15 cellular contexts compared by ENCODE assay signal in the genomic region with DNA sequence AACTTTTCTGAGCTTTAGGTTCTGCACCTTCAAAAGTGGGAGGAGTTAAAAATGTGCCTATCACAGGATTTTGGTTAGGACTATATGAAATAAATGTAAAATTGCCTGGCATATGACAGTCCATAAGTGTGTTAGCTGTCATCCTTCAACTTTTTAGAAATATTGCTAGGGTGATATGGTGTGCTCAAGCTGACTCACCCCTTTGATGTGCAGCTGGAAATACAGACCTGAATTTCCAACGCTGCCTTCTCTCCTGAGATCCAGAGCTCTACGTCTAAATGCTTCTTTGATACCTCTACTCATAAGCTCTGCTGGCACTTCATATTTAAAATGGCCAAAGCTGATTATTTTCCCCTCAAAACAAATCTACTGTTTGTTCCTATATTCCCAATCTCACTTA. TPM values are rescaled to one million over a fixed set of nuclear protein-coding genes. Genes with fewer than 3 reads are reported as not detected.
DNase-seq lines count a peak whose midpoint lies in the region; ATAC-seq and TF ChIP-seq lines count a peak whose summit lies in the region.
"Had no signal": no experiment of that assay in that cellular context is flagged by ENCODE, and none has a peak within 500 bp of the region (broad histone marks: within the 10 kb centered on the region; RNA-seq: fewer than 3 reads in every experiment).

No MANE protein-coding gene starts in this region.

- H3K27me3 Mint-ChIP-seq in natural killer cell (ENCODE audit: low read depth in 2 of 2) (no peaks in the 10 kb centered on the region), type B pancreatic cell (no peaks in the 10 kb centered on the region)
- H3K27me3 Mint-ChIP-seq in natural killer cell treated with Interleukin-12 subunit alpha and Interleukin-12 subunit beta and Interleukin-15 and Interleukin-18, amount 100 ng/mL, for 72 hours: no peaks in the 10 kb centered on the region

- CTCF ChIA-PET in PC-3 (lab: Charles Lee): interaction anchor here (0.6 kb wide), 2 partner anchors 1987 to 1997 kb away, joined by 3 to 4 read pairs; no protein-coding TSS in a partner anchor

- H3K36me3 Mint-ChIP-seq in natural killer cell (no peaks in the 10 kb centered on the region), type B pancreatic cell (peaks cover 12% of the 10 kb centered on the region)
- no peaks in the 10 kb centered on the region for H3K36me3 Mint-ChIP-seq in natural killer cell treated with Interleukin-12 subunit alpha and Interleukin-12 subunit beta and Interleukin-15 and Interleukin-18, amount 100 ng/mL, for 72 hours

- TF ChIP-seq POLR2A in heart left ventricle (IDR thresholded peaks at IDR 0.05): no peak

- H3K4me3 Mint-ChIP-seq in natural killer cell (no peak overlapping the region), type B pancreatic cell (peak overlapping the region; percentile 54)
- no peak overlapping the region for H3K4me3 Mint-ChIP-seq in natural killer cell treated with Interleukin-12 subunit alpha and Interleukin-12 subunit beta and Interleukin-15 and Interleukin-18, amount 100 ng/mL, for 72 hours

- H3K4me1 ChIP-seq in PC-3 (ENCODE audit: insufficient read depth, low read length) (peaks cover 20% of the 10 kb centered on the region), heart left ventricle (peaks cover 6 to 35% (median 20%) of the 10 kb centered on the region in 12 donors)

- peaks cover 31% of the 10 kb centered on the region for H3K79me2 ChIP-seq in PC-3 (ENCODE audit: low read length)

- no peak for DNase-seq in natural killer cell
- no peak for DNase-seq in natural killer cell treated with Interleukin-12 subunit alpha and Interleukin-12 subunit beta and Interleukin-15 and Interleukin-18, amount 100 ng/mL, for 72 hours (ENCODE audit: low spot score)
- no peak for DNase-seq in PC-3
- peak in 1 of 2 donors; percentile 41 for DNase-seq in foreskin fibroblast
- DNase-seq in type B pancreatic cell (ENCODE audit: extremely low spot score, unreplicated experiment): no peak
- DNase-seq in heart left ventricle: no peak
- DNase-seq in stimulated activated CD4-positive, alpha-beta T cell treated with anti-CD3 and anti-CD28 coated beads, Interleukin-1b, Interleukin-23, amount 100 ng/mL, for 48 hours: no peak
- DNase-seq: activated CD4-positive, alpha-beta T cell treated with anti-CD3 and anti-CD28 coated beads, Interleukin-2, amount 50 U/mL, for 4 hours; activated T-cell treated with anti-CD3 and anti-CD28 coated beads, Interleukin-2, amount 50 U/mL, for 1 hour; colonic mucosa; hypothalamus; NCI-H1930; NCI-H510A had no signal

- H3K27ac ChIP-seq in PC-3 (ENCODE audit: low read length): no peak overlapping the region
- H3K27ac ChIP-seq in heart left ventricle: no peak overlapping the region
- H3K27ac ChIP-seq: colonic mucosa, SJSA1 had no signal

- BruUV-seq in PC-3 (replicated peaks; lab: Mats Ljungman, UMichigan): no TSS peak

- intact Hi-C loops in natural killer cell (cut with micrococcal nuclease) (no loop called here), PC-3 (cut with micrococcal nuclease) (loop anchor here (5.0 kb wide), 1 partner anchor 40 kb away; no protein-coding TSS in a partner anchor), heart left ventricle (cut with DNase I) (no loop called here)

- WGBS in heart left ventricle, 4 donors: 85 to 96% (median 88%) methylated on average over 2 of the region's 2 CpGs

- H3K9me3 Mint-ChIP-seq in natural killer cell (no peaks in the 10 kb centered on the region), type B pancreatic cell (no peaks in the 10 kb centered on the region)
- H3K9me3 Mint-ChIP-seq in natural killer cell treated with Interleukin-12 subunit alpha and Interleukin-12 subunit beta and Interleukin-15 and Interleukin-18, amount 100 ng/mL, for 72 hours: no peaks in the 10 kb centered on the region

- H3K9ac ChIP-seq in PC-3 (ENCODE audit: low read length): no peak overlapping the region

- POLR2A ChIA-PET in PC-3 (lab: Charles Lee; ENCODE audit: unreplicated experiment): no interaction called here

- peaks cover 5% of the 10 kb centered on the region; the same call in 1 of the 2 replicates for H4K20me1 ChIP-seq in PC-3 (ENCODE audit: low read length)

- ATAC-seq in natural killer cell: no peak
- no peak for ATAC-seq in natural killer cell treated with Interleukin-12 subunit alpha and Interleukin-12 subunit beta and Interleukin-15 and Interleukin-18, amount 100 ng/mL, for 72 hours
- ATAC-seq in PC-3: no peak
- ATAC-seq in HG03442 (IDR thresholded peaks at IDR 0.05; ENCODE audit: unreplicated experiment): no peak
- ATAC-seq in heart left ventricle: no peak

- peak overlapping the region; percentile 87; the same call in 1 of the 2 replicates for H3K4me2 ChIP-seq in PC-3 (ENCODE audit: low read length)

- H3K36me3 ChIP-seq in PC-3 (ENCODE audit: low read depth, low read length) (peaks cover 10% of the 10 kb centered on the region), heart left ventricle (peaks cover 0 to 25% (median 20%) of the 10 kb centered on the region in 9 donors)

- H3K27me3 ChIP-seq in PC-3 (ENCODE audit: low read length) (no peaks in the 10 kb centered on the region), heart left ventricle (no peaks in the 10 kb centered on the region)
- H3K27me3 ChIP-seq: colonic mucosa, SJSA1 had no signal

- H3K27ac Mint-ChIP-seq in natural killer cell (peak overlapping the region; percentile 12 to 49), type B pancreatic cell (peak overlapping the region; percentile 2)
- no peak overlapping the region for H3K27ac Mint-ChIP-seq in natural killer cell treated with Interleukin-12 subunit alpha and Interleukin-12 subunit beta and Interleukin-15 and Interleukin-18, amount 100 ng/mL, for 72 hours

- H3K4me1 Mint-ChIP-seq in natural killer cell: peaks cover 34 to 42% of the 10 kb centered on the region in 2 donors
- peaks cover 18 to 27% of the 10 kb centered on the region in 2 donors for H3K4me1 Mint-ChIP-seq in natural killer cell treated with Interleukin-12 subunit alpha and Interleukin-12 subunit beta and Interleukin-15 and Interleukin-18, amount 100 ng/mL, for 72 hours (ENCODE audit: low read depth in 2 of 2)
- peaks cover 21% of the 10 kb centered on the region for H3K4me1 Mint-ChIP-seq in type B pancreatic cell (ENCODE audit: unreplicated experiment)

- no peaks in the 10 kb centered on the region for H3K9me2 ChIP-seq in PC-3 (replicated peaks; ENCODE audit: low read length)

- TF ChIP-seq CTCF in natural killer cell (IDR thresholded peaks at IDR 0.05): no peak
- TF ChIP-seq CTCF in PC-3 (conservative IDR thresholded peaks at IDR 0.05; ENCODE audit: low read depth, low read length): no peak
- no peak for TF ChIP-seq CTCF in foreskin fibroblast (IDR thresholded peaks at IDR 0.05; ENCODE audit: low read depth, low read length)
- TF ChIP-seq CTCF in type B pancreatic cell (conservative IDR thresholded peaks at IDR 0.05): no peak
- no peak for TF ChIP-seq CTCF in heart left ventricle (IDR thresholded peaks at IDR 0.05)

- no peak overlapping the region for H3K4me3 ChIP-seq in PC-3 (ENCODE audit: low read length)
- H3K4me3 ChIP-seq in foreskin fibroblast (ENCODE audit: low read depth in 1 of 2, low read length in 2 of 2): peak overlapping the region; percentile 83 to 93
- H3K4me3 ChIP-seq in heart left ventricle: no peak overlapping the region

- no peak overlapping the region for H2AFZ ChIP-seq in PC-3 (ENCODE audit: low read length)

- no peaks in the 10 kb centered on the region for H3F3A ChIP-seq in PC-3 (ENCODE audit: low read length, unreplicated experiment)

- no peaks in the 10 kb centered on the region for H3K9me3 ChIP-seq in PC-3 (ENCODE audit: low read length)
- H3K9me3 ChIP-seq in heart left ventricle: no peaks in the 10 kb centered on the region
- H3K9me3 ChIP-seq: colonic mucosa, SJSA1 had no signal

RNA-seq across cellular contexts. Expression of gene SLC35B3, which starts 2.7 kb away (rescaled TPM):
- total RNA-seq in natural killer cell (1 to 10 TPM; 7.1 to 9.0 (median 7.8) TPM), PC-3 (2014; rRNA removed) (6.5 and 8.1 TPM in 2 replicates), type B pancreatic cell (ENCODE audit: low replicate concordance) (21.5 and 28.8 TPM in 2 replicates), heart left ventricle (1 to 10 TPM; 3.7 to 9.8 (median 6.5) TPM)
- total RNA-seq in natural killer cell treated with Interleukin-12 subunit alpha and Interleukin-12 subunit beta and Interleukin-15 and Interleukin-18, amount 100 ng/mL, for 72 hours: 10 to 100 TPM in 1 of 2 donors, 1 to 10 TPM in 1; 9.3 to 14.1 TPM
- polyA plus RNA-seq in heart left ventricle: 1 to 10 TPM; 7.5 to 7.8 TPM

Comparison
In these comparisons a context has a peak if more than half of its experiments do, and no peak if none do; other contexts are left out.
1. H3K27ac Mint-ChIP-seq: peak in natural killer cell (2 of 2) and type B pancreatic cell (single experiment); none in natural killer cell treated with Interleukin-12 subunit alpha and Interleukin-12 subunit beta and Interleukin-15 and Interleukin-18, amount 100 ng/mL, for 72 hours (0 of 2).
2. H3K4me3 ChIP-seq: peak in foreskin fibroblast (2 of 2); none in PC-3 (single experiment) and heart left ventricle (0 of 12).